In the genomic region with DNA sequence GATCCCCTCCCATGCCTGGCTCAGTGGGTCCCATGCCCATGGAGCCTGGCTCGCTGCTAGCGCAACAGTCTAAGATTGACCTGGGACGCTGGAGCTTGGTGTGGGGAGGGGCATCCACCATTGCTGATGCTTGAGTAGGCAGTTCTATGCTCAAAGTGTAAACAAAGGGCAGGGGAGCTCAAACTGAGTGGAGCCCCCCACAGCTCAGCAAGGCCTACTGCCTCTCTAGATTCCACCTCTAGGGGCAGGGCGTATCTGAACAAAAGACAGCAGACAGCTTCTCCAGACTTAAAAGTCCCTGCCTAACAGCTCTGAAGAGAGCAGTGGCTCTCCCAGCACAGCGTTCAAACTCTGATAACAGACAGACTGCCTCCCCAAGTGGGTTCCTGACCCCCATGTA, we compare ENCODE assay signal across 21 cellular contexts. TPM values are rescaled to one million over a fixed set of nuclear protein-coding genes. Genes with fewer than 3 reads are reported as not detected.
"Had no signal": no experiment of that assay in that cellular context is flagged by ENCODE, and none has a peak within 500 bp of the region (broad histone marks: within the 10 kb centered on the region; RNA-seq: fewer than 3 reads in every experiment).

No MANE protein-coding gene starts in this region.

- H3K4me2 ChIP-seq: SK-N-SH had no signal

- DNase-seq: KBM-7, NCI-H1092 treated with DMSO at 0.1 percent for 48 hours, NCI-H1436, NCI-H187, NCI-H2029, NCI-H2081 treated with DMSO at 0.1 percent for 48 hours, NCI-H2171, NCI-H226, NCI-H446, NCI-H510A, NCI-H524 treated with DMSO at 0.1 percent for 48 hours, NCI-H69, NCI-H774, PC-3, SHP77, SK-N-SH had no signal

- H3K27ac ChIP-seq: RWPE1 had no signal

- H3K9me3 ChIP-seq: SK-N-SH had no signal

- ATAC-seq: Panc1, PC-3 had no signal

- H3K9ac ChIP-seq: SK-N-SH had no signal

RNA-seq across cellular contexts. Expression of gene FFAR4, which starts 31.2 kb away (rescaled TPM):
- total RNA-seq: LHCN-M2, MCF 10A, SK-MEL-5 had no signal
